In genomic region chr16:11629071-11630030, GRCh38 we compare ENCODE assay signal across 8 cellular contexts. TPM values are rescaled to one million over a fixed set of nuclear protein-coding genes. Genes with fewer than 3 reads are reported as not detected.
DNase-seq lines count a peak whose midpoint lies in the region; ATAC-seq and TF ChIP-seq lines count a peak whose summit lies in the region.

No MANE protein-coding gene starts in this region.

- peak; percentile 60 for ATAC-seq in GM19438 (IDR thresholded peaks at IDR 0.05; ENCODE audit: low read depth, unreplicated experiment)

- TF ChIP-seq CTCF in Peyer's patch (IDR thresholded peaks at IDR 0.05) (no peak), esophagus squamous epithelium (IDR thresholded peaks at IDR 0.05) (no peak), prostate gland (IDR thresholded peaks at IDR 0.05) (no peak)

- H3K36me3 ChIP-seq in Peyer's patch (no peaks in the 10 kb centered on the region), esophagus squamous epithelium (no peaks in the 10 kb centered on the region), prostate gland (no peaks in the 10 kb centered on the region)

- TF ChIP-seq POLR2A in Peyer's patch (IDR thresholded peaks at IDR 0.05) (no peak), esophagus squamous epithelium (IDR thresholded peaks at IDR 0.05) (no peak), prostate gland (IDR thresholded peaks at IDR 0.05) (no peak)

- intact Hi-C loops in esophagus squamous epithelium (cut with DNase I) (no loop called here), prostate gland (cut with DNase I) (no loop called here)

- H3K4me1 ChIP-seq in Peyer's patch (peaks cover 0 to 16% (median 4%) of the 10 kb centered on the region in 4 donors), esophagus squamous epithelium (peaks cover 12 to 67% (median 28%) of the 10 kb centered on the region in 3 donors), prostate gland (replicated peaks) (no peaks in the 10 kb centered on the region)

- H3K9me3 ChIP-seq in Peyer's patch (no peaks in the 10 kb centered on the region), esophagus squamous epithelium (no peaks in the 10 kb centered on the region), prostate gland (no peaks in the 10 kb centered on the region)

- H3K4me3 ChIP-seq in Peyer's patch (peak overlapping the region in 1 of 4 donors; percentile 2), esophagus squamous epithelium (no peak overlapping the region), prostate gland (no peak overlapping the region)

- DNase-seq in Peyer's patch (peak in 2 of 3 donors; percentile 61 to 71), esophagus squamous epithelium (lab: John Stamatoyannopoulos, UW) (no peak), prostate gland (ENCODE audit: low spot score) (no peak), NCI-H1436 (lab: John Stamatoyannopoulos, UW) (no peak), NCI-H446 (lab: John Stamatoyannopoulos, UW) (no peak), LoVo (ENCODE audit: low spot score) (no peak), islet precursor cell (no peak)

- H3K27me3 ChIP-seq in Peyer's patch (no peaks in the 10 kb centered on the region), esophagus squamous epithelium (no peaks in the 10 kb centered on the region), prostate gland (replicated peaks; ENCODE audit: insufficient read depth) (no peaks in the 10 kb centered on the region)

- WGBS in esophagus squamous epithelium, 2 donors = 73 to 74% methylated on average over 15 to 20 of the region's 23 CpGs
- 73% methylated on average over 23 of the region's 23 CpGs for WGBS in prostate gland

- peak overlapping the region in 3 of 4 donors; percentile 50 to 71 (median 69) for H3K27ac ChIP-seq in Peyer's patch
- peak overlapping the region; percentile 63 to 90 (median 80) for H3K27ac ChIP-seq in esophagus squamous epithelium
- peak overlapping the region; percentile 43 to 54 for H3K27ac ChIP-seq in prostate gland

RNA-seq across cellular contexts. Expression of gene SNN, which starts 38.9 kb away (rescaled TPM):
- total RNA-seq in Peyer's patch (1 to 10 TPM; 4.2 to 5.0 (median 4.5) TPM), esophagus squamous epithelium (10 to 100 TPM; 13.7 to 22.9 (median 17.0) TPM), prostate gland (10 to 100 TPM; 20.8 TPM)

RNA-seq across cellular contexts. Expression of gene LITAF, which starts 42.6 kb away (rescaled TPM):
- total RNA-seq in Peyer's patch = 10 to 100 TPM; 20.1 to 56.9 (median 32.3) TPM
- 10 to 100 TPM; 13.7 to 44.4 (median 34.4) TPM for total RNA-seq in esophagus squamous epithelium
- 100 to 1,000 TPM in 1 of 2 donors, 10 to 100 TPM in 1; 92.5 to 137 TPM for total RNA-seq in prostate gland

Comparison
In these comparisons a context has a peak if more than half of its experiments do, and no peak if none do; other contexts are left out.
1. DNase-seq: peak in Peyer's patch (2 of 3); none in esophagus squamous epithelium (single experiment), prostate gland (single experiment), NCI-H1436 (single experiment), NCI-H446 (0 of 2), LoVo (single experiment) and islet precursor cell (single experiment).
2. Peak in every context shown above with its lines, with median percentiles within 50 percentile points of each other: H3K27ac ChIP-seq.